16 cellular contexts compared by ENCODE assay signal in genomic region chr20:62662422-62662821, GRCh38. TPM values are rescaled to one million over a fixed set of nuclear protein-coding genes. Genes with fewer than 3 reads are reported as not detected.
DNase-seq lines count a peak whose midpoint lies in the region; ATAC-seq and TF ChIP-seq lines count a peak whose summit lies in the region.
"Had no signal": no experiment of that assay in that cellular context is flagged by ENCODE, and none has a peak within 500 bp of the region (broad histone marks: within the 10 kb centered on the region; RNA-seq: fewer than 3 reads in every experiment).

No MANE protein-coding gene starts in this region.

- no peak overlapping the region for H3K4me3 Mint-ChIP-seq in dendritic cell treated with granulocyte-macrophage colony-stimulating factor and Interleukin-4, amounts not matched to agents 40 ng/mL and 50 ng/mL, for 4 days
- H3K4me3 Mint-ChIP-seq in glutamatergic neuron (ENCODE audit: unreplicated experiment), result no peak overlapping the region
- H3K4me3 Mint-ChIP-seq: activated CD4-positive, alpha-beta memory T cell treated with anti-CD3 and anti-CD28 coated beads, Interleukin-2, amount 10 ng/mL, durations not matched to agents 7 days and 5 days; activated T-helper 17 cell treated with anti-CD3 and anti-CD28 coated beads, Interleukin-2, amount 50 U/mL, for 72 hours; endodermal cell; GM23338; T-helper 2 cell treated with Interferon-gamma antibody and Interleukin-4, amounts not matched to agents 5 μg/mL and 100 μg/mL, for 36 hours had no signal

- TF ChIP-seq CTCF in glutamatergic neuron (IDR thresholded peaks at IDR 0.05; ENCODE audit: partially characterized antibody, unreplicated experiment), result no peak

- peak overlapping the region; percentile 17 for H3K9ac ChIP-seq in mucosa of stomach (ENCODE audit: low read length)
- H3K9ac ChIP-seq: parathyroid adenoma had no signal

- H3K36me3 ChIP-seq in mucosa of stomach (ENCODE audit: control insufficient read depth, insufficient read depth, low read length), result no peaks in the 10 kb centered on the region

- intact Hi-C loops in dendritic cell treated with granulocyte-macrophage colony-stimulating factor and Interleukin-4, amounts not matched to agents 40 ng/mL and 50 ng/mL, for 4 days (cut with micrococcal nuclease), result loop anchor here (1.0 kb wide), 1 partner anchor 10 kb away; no protein-coding TSS in a partner anchor

- no peak overlapping the region for H3K4me3 ChIP-seq in mucosa of stomach (ENCODE audit: low read length)
- H3K4me3 ChIP-seq: BLaER1 treated with 17β-estradiol and CSF1 and Interleukin-3, amounts not matched to agents 10 nM and 100 nM; GM23338 had no signal

- H3K27ac Mint-ChIP-seq in dendritic cell treated with granulocyte-macrophage colony-stimulating factor and Interleukin-4, amounts not matched to agents 40 ng/mL and 50 ng/mL, for 4 days, result peak overlapping the region; percentile 86
- no peak overlapping the region for H3K27ac Mint-ChIP-seq in glutamatergic neuron (ENCODE audit: unreplicated experiment)
- H3K27ac Mint-ChIP-seq: activated CD4-positive, alpha-beta memory T cell treated with anti-CD3 and anti-CD28 coated beads, Interleukin-2, amount 10 ng/mL, durations not matched to agents 7 days and 5 days had no signal

- peaks cover 2% of the 10 kb centered on the region for H3K27me3 ChIP-seq in mucosa of stomach (ENCODE audit: control insufficient read depth, insufficient read depth, low read length)
- H3K27me3 ChIP-seq: BLaER1 treated with 17β-estradiol and CSF1 and Interleukin-3, amounts not matched to agents 10 nM and 100 nM had no signal

- peaks cover 34% of the 10 kb centered on the region for H3K4me1 ChIP-seq in mucosa of stomach (ENCODE audit: control insufficient read depth, insufficient read depth, low read length)
- H3K4me1 ChIP-seq: parathyroid adenoma had no signal

- POLR2A ChIA-PET in HEK293T (lab: Yijun Ruan, JAX), result no interaction called here

- no peak for ATAC-seq in HG02588 (IDR thresholded peaks at IDR 0.05; ENCODE audit: unreplicated experiment)
- ATAC-seq: activated T-helper 17 cell treated with anti-CD3 and anti-CD28 coated beads, Interleukin-2, amount 50 U/mL, for 72 hours; GM23338 had no signal

- H3K36me3 Mint-ChIP-seq in dendritic cell treated with granulocyte-macrophage colony-stimulating factor and Interleukin-4, amounts not matched to agents 40 ng/mL and 50 ng/mL, for 4 days (ENCODE audit: low read depth), result no peaks in the 10 kb centered on the region
- H3K36me3 Mint-ChIP-seq in glutamatergic neuron (ENCODE audit: unreplicated experiment), result no peaks in the 10 kb centered on the region

- CTCF ChIA-PET in HEK293T (lab: Yijun Ruan, JAX), result no interaction called here

- no peaks in the 10 kb centered on the region for H3K9me3 Mint-ChIP-seq in dendritic cell treated with granulocyte-macrophage colony-stimulating factor and Interleukin-4, amounts not matched to agents 40 ng/mL and 50 ng/mL, for 4 days
- H3K9me3 Mint-ChIP-seq in glutamatergic neuron (ENCODE audit: unreplicated experiment), result peaks cover 10% of the 10 kb centered on the region
- H3K9me3 Mint-ChIP-seq: activated CD4-positive, alpha-beta memory T cell treated with anti-CD3 and anti-CD28 coated beads, Interleukin-2, amount 10 ng/mL, durations not matched to agents 7 days and 5 days; activated T-helper 17 cell treated with anti-CD3 and anti-CD28 coated beads, Interleukin-2, amount 50 U/mL, for 72 hours; endodermal cell; GM23338; T-helper 2 cell treated with Interferon-gamma antibody and Interleukin-4, amounts not matched to agents 5 μg/mL and 100 μg/mL, for 36 hours had no signal

- DNase-seq in AG08395 (ENCODE audit: low spot score), result peak; percentile 85
- DNase-seq in HS-5 (ENCODE audit: low read depth), result peak; percentile 69
- no peak for DNase-seq in stimulated activated CD4-positive, alpha-beta T cell treated with anti-CD3 and anti-CD28 coated beads, Interleukin-4, amount 100 ng/mL, for 24 hours
- DNase-seq in HEK293T (ENCODE audit: extremely low spot score), result no peak
- DNase-seq in glutamatergic neuron, result no peak
- DNase-seq: activated CD4-positive, alpha-beta memory T cell treated with anti-CD3 and anti-CD28 coated beads, Interleukin-2, amount 10 ng/mL, durations not matched to agents 7 days and 5 days; DMS79 treated with DMSO at 0.1 percent for 48 hours; endodermal cell had no signal

- H3K27me3 Mint-ChIP-seq in dendritic cell treated with granulocyte-macrophage colony-stimulating factor and Interleukin-4, amounts not matched to agents 40 ng/mL and 50 ng/mL, for 4 days, result peaks cover 6% of the 10 kb centered on the region
- H3K27me3 Mint-ChIP-seq in glutamatergic neuron (ENCODE audit: unreplicated experiment), result peaks cover 6% of the 10 kb centered on the region
- H3K27me3 Mint-ChIP-seq: activated CD4-positive, alpha-beta memory T cell treated with anti-CD3 and anti-CD28 coated beads, Interleukin-2, amount 10 ng/mL, durations not matched to agents 7 days and 5 days; activated T-helper 17 cell treated with anti-CD3 and anti-CD28 coated beads, Interleukin-2, amount 50 U/mL, for 72 hours had no signal

- H3K4me1 Mint-ChIP-seq in dendritic cell treated with granulocyte-macrophage colony-stimulating factor and Interleukin-4, amounts not matched to agents 40 ng/mL and 50 ng/mL, for 4 days (ENCODE audit: low read depth), result peaks cover 83% of the 10 kb centered on the region
- H3K4me1 Mint-ChIP-seq in glutamatergic neuron (ENCODE audit: low read depth, unreplicated experiment), result peaks cover 18% of the 10 kb centered on the region
- H3K4me1 Mint-ChIP-seq: activated CD4-positive, alpha-beta memory T cell treated with anti-CD3 and anti-CD28 coated beads, Interleukin-2, amount 10 ng/mL, durations not matched to agents 7 days and 5 days; activated T-helper 17 cell treated with anti-CD3 and anti-CD28 coated beads, Interleukin-2, amount 50 U/mL, for 72 hours; endodermal cell had no signal

- H3K9me3 ChIP-seq in mucosa of stomach (ENCODE audit: control insufficient read depth, low read length), result no peaks in the 10 kb centered on the region
- H3K9me3 ChIP-seq: BLaER1 treated with 17β-estradiol and CSF1 and Interleukin-3, amounts not matched to agents 10 nM and 100 nM had no signal

TF ChIP-seq in HEK293T, 16 proteins besides CTCF, POLR2A, EP300 and RAD21:
- no peak for TF ChIP-seq CTBP1 (IDR thresholded peaks at IDR 0.05; ENCODE audit: borderline replicate concordance)
- no peak for TF ChIP-seq HDGF (IDR thresholded peaks at IDR 0.05; ENCODE audit: borderline replicate concordance)
- TF ChIP-seq NFRKB (IDR thresholded peaks at IDR 0.05), result no peak
- TF ChIP-seq ZNF384 (IDR thresholded peaks at IDR 0.05), result no peak
- no peak for TF ChIP-seq ARNT (IDR thresholded peaks at IDR 0.05)
- TF ChIP-seq SP1 (IDR thresholded peaks at IDR 0.05), result no peak
- TF ChIP-seq L3MBTL2 (conservative IDR thresholded peaks at IDR 0.05), result no peak
- TF ChIP-seq PKNOX1 (IDR thresholded peaks at IDR 0.05), result no peak

RNA-seq across cellular contexts. Expression of gene SLCO4A1, which starts 20.1 kb away (rescaled TPM):
- total RNA-seq in glutamatergic neuron (ENCODE audit: unreplicated experiment), result 26.5 TPM

RNA-seq across cellular contexts. Expression of gene NTSR1, which starts 46.2 kb away (rescaled TPM):
- 4.0 TPM for total RNA-seq in glutamatergic neuron (ENCODE audit: unreplicated experiment)
- total RNA-seq: activated CD4-positive, alpha-beta memory T cell treated with anti-CD3 and anti-CD28 coated beads, Interleukin-2, amount 10 ng/mL, durations not matched to agents 7 days and 5 days; activated T-helper 17 cell treated with anti-CD3 and anti-CD28 coated beads, Interleukin-2, amount 50 U/mL, for 72 hours had no signal

Comparison
In these comparisons a context has a peak if more than half of its experiments do, and no peak if none do; other contexts are left out.
1. DNase-seq: peak in AG08395 (single experiment) and HS-5 (single experiment); none in stimulated activated CD4-positive, alpha-beta T cell treated with anti-CD3 and anti-CD28 coated beads, Interleukin-4, amount 100 ng/mL, for 24 hours (single experiment), HEK293T (single experiment) and glutamatergic neuron (single experiment).